ENCODE assay signal across 1 cellular context in genomic region chr16:27470567-27471431, GRCh38.
TF ChIP-seq lines count a peak whose summit lies in the region.

No MANE protein-coding gene starts in this region.

TF ChIP-seq in HepG2, 621 proteins besides CTCF, POLR2A, EP300 and RAD21 (continued from another document and continues in another):
- TF ChIP-seq TFDP1 (CRISPR knock-in tag; IDR thresholded peaks at IDR 0.05; ENCODE audit: borderline replicate concordance) (peak; percentile 55; the same call in 1 of the 2 replicates), ZNF574 (CRISPR knock-in tag; IDR thresholded peaks at IDR 0.05) (no peak; the same call in 1 of the 2 replicates), ZNF598 (CRISPR knock-in tag; IDR thresholded peaks at IDR 0.05; ENCODE audit: borderline replicate concordance) (no peak; the same call in 1 of the 2 replicates), ATF6 (CRISPR knock-in tag; conservative IDR thresholded peaks at IDR 0.05) (no peak), BRD4 (CRISPR knock-in tag; IDR thresholded peaks at IDR 0.05) (no peak), ZKSCAN1 (IDR thresholded peaks at IDR 0.05; ENCODE audit: low read length) (no peak), ZNF713 (CRISPR knock-in tag; IDR thresholded peaks at IDR 0.05) (no peak), HMG20B (CRISPR knock-in tag; conservative IDR thresholded peaks at IDR 0.05) (no peak), RNF2 (conservative IDR thresholded peaks at IDR 0.05; ENCODE audit: low read depth) (peak; percentile 78; the same call in 1 of the 2 replicates), NR3C1 (CRISPR knock-in tag; IDR thresholded peaks at IDR 0.05) (no peak), SAP130 (CRISPR knock-in tag; IDR thresholded peaks at IDR 0.05; ENCODE audit: low read depth) (peak; percentile 91), NR0B2 (CRISPR knock-in tag; IDR thresholded peaks at IDR 0.05) (peak; percentile 34; the same call in 1 of the 2 replicates), ZNF138 (CRISPR knock-in tag; IDR thresholded peaks at IDR 0.05; ENCODE audit: low read depth) (no peak), ZBTB33 (CRISPR knock-in tag; IDR thresholded peaks at IDR 0.05) (peak; percentile 96), ZNF253 (CRISPR knock-in tag; IDR thresholded peaks at IDR 0.05; ENCODE audit: borderline replicate concordance) (no peak), ZNF280D (CRISPR knock-in tag; IDR thresholded peaks at IDR 0.05) (peak; percentile 41; the same call in 1 of the 2 replicates), ELF4 (CRISPR knock-in tag; IDR thresholded peaks at IDR 0.05; ENCODE audit: borderline replicate concordance) (peak; percentile 54; the same call in 1 of the 2 replicates), LCORL (IDR thresholded peaks at IDR 0.05) (peak; percentile 46; the same call in 1 of the 2 replicates), LCORL (CRISPR knock-in tag; IDR thresholded peaks at IDR 0.05) (peak; percentile 86), NFKBIZ (CRISPR knock-in tag; IDR thresholded peaks at IDR 0.05) (no peak), U2AF2 (IDR thresholded peaks at IDR 0.05; ENCODE audit: low read depth, low read length) (no peak), CREM (IDR thresholded peaks at IDR 0.05) (peak; percentile 39; the same call in 1 of the 2 replicates), CREM (CRISPR knock-in tag; IDR thresholded peaks at IDR 0.05) (no peak), ZNF30 (CRISPR knock-in tag; IDR thresholded peaks at IDR 0.05) (no peak), PHF5A (CRISPR knock-in tag; IDR thresholded peaks at IDR 0.05; ENCODE audit: low read depth, unreplicated experiment) (peak; percentile 63), TARDBP (CRISPR knock-in tag; IDR thresholded peaks at IDR 0.05) (peak; percentile 58; the same call in 1 of the 2 replicates), HNF4A (CRISPR knock-in tag; IDR thresholded peaks at IDR 0.05) (peak; percentile 81), MYC (CRISPR knock-in tag; IDR thresholded peaks at IDR 0.05; ENCODE audit: borderline replicate concordance) (peak; percentile 88), HES4 (CRISPR knock-in tag; IDR thresholded peaks at IDR 0.05; ENCODE audit: borderline replicate concordance) (no peak), KDM4B (CRISPR knock-in tag; IDR thresholded peaks at IDR 0.05) (no peak), SALL1 (CRISPR knock-in tag; IDR thresholded peaks at IDR 0.05) (peak; percentile 78; the same call in 1 of the 2 replicates), ZBTB43 (CRISPR knock-in tag; conservative IDR thresholded peaks at IDR 0.05) (no peak; the same call in 1 of the 2 replicates), JUNB (CRISPR knock-in tag; IDR thresholded peaks at IDR 0.05; ENCODE audit: borderline replicate concordance) (peak; percentile 80; the same call in 1 of the 2 replicates), SSRP1 (CRISPR knock-in tag; IDR thresholded peaks at IDR 0.05) (no peak), HMGXB3 (CRISPR knock-in tag; IDR thresholded peaks at IDR 0.05; ENCODE audit: borderline replicate concordance) (peak; percentile 50; the same call in 1 of the 2 replicates), ZNF776 (CRISPR knock-in tag; IDR thresholded peaks at IDR 0.05) (0 out of 2 replicates have a peak, but pooled peaks have one; percentile 52), CAMTA2 (CRISPR knock-in tag; IDR thresholded peaks at IDR 0.05; ENCODE audit: borderline replicate concordance) (no peak), GFI1 (CRISPR knock-in tag; IDR thresholded peaks at IDR 0.05; ENCODE audit: borderline replicate concordance) (no peak), DPF2 (CRISPR knock-in tag; IDR thresholded peaks at IDR 0.05; ENCODE audit: borderline replicate concordance, low read depth) (peak; percentile 86), GRHL1 (CRISPR knock-in tag; conservative IDR thresholded peaks at IDR 0.05) (no peak), GATAD1 (CRISPR knock-in tag; IDR thresholded peaks at IDR 0.05) (0 out of 2 replicates have a peak, but pooled peaks have one; percentile 50), NR2C2 (CRISPR knock-in tag; IDR thresholded peaks at IDR 0.05; ENCODE audit: borderline replicate concordance) (peak; percentile 97), ZNF333 (CRISPR knock-in tag; IDR thresholded peaks at IDR 0.05; ENCODE audit: borderline replicate concordance) (0 out of 2 replicates have a peak, but pooled peaks have one; percentile 81), MED8 (CRISPR knock-in tag; IDR thresholded peaks at IDR 0.05; ENCODE audit: insufficient replicate concordance) (peak; percentile 80), ZNF33B (CRISPR knock-in tag; IDR thresholded peaks at IDR 0.05) (no peak)
